In genomic region chr3:39261726-39262125, GRCh38 we compare ENCODE assay signal across 17 cellular contexts. TPM values are rescaled to one million over a fixed set of nuclear protein-coding genes. Genes with fewer than 3 reads are reported as not detected.
DNase-seq lines count a peak whose midpoint lies in the region; ATAC-seq, FAIRE-seq and TF ChIP-seq lines count a peak whose summit lies in the region.
"Had no signal": no experiment of that assay in that cellular context is flagged by ENCODE, and none has a peak within 500 bp of the region (broad histone marks: within the 10 kb centered on the region; RNA-seq: fewer than 3 reads in every experiment).

No MANE protein-coding gene starts in this region.

- H3K27me3 ChIP-seq in psoas muscle (ENCODE audit: insufficient read depth in 3 of 3, low read length in 2 of 3) (no peaks in the 10 kb centered on the region), WERI-Rb-1 (ENCODE audit: insufficient read depth, low read depth, severe bottlenecking) (no peaks in the 10 kb centered on the region)
- H3K27me3 ChIP-seq: MG63 had no signal

- no peak for TF ChIP-seq POLR2A in GM12891 (IDR thresholded peaks at IDR 0.05; ENCODE audit: low read depth, low read length)

- TF ChIP-seq CTCF in CD14-positive monocyte (IDR thresholded peaks at IDR 0.05) (no peak), psoas muscle (IDR thresholded peaks at IDR 0.05) (no peak), WERI-Rb-1 (IDR thresholded peaks at IDR 0.05; ENCODE audit: low read depth, low read length) (no peak)

- H3K9me3 Mint-ChIP-seq in CD14-positive monocyte = peaks cover 0 to 6% (median 0%) of the 10 kb centered on the region in 7 donors
- peaks cover 3 to 7% of the 10 kb centered on the region in 2 donors for H3K9me3 Mint-ChIP-seq in effector memory CD8-positive, alpha-beta T cell

- FAIRE-seq in GM12891 (lab: Jason Lieb, UNC) = no peak
- FAIRE-seq: H1, HepG2, RCC 7860 had no signal

- H3K4me1 Mint-ChIP-seq in CD14-positive monocyte = peaks cover 88% of the 10 kb centered on the region
- H3K4me1 Mint-ChIP-seq in effector memory CD8-positive, alpha-beta T cell (ENCODE audit: low read depth in 2 of 2) = peaks cover 65 to 81% of the 10 kb centered on the region in 2 donors

- intact Hi-C loops in CD14-positive monocyte (cut with micrococcal nuclease) = no loop called here
- intact Hi-C loops in psoas muscle (cut with DNase I) = loop anchor here in 1 of 2 donors (2.0 kb wide), 1 partner anchor 53 kb away; no protein-coding TSS in a partner anchor

- no peak overlapping the region for H3K4me3 ChIP-seq in Jurkat, Clone E6-1 (ENCODE audit: low read length)
- no peak overlapping the region for H3K4me3 ChIP-seq in psoas muscle
- H3K4me3 ChIP-seq in WERI-Rb-1 (ENCODE audit: low read depth, low read length) = no peak overlapping the region
- H3K4me3 ChIP-seq: MG63 had no signal

- ATAC-seq in effector memory CD8-positive, alpha-beta T cell (replicated peaks) = no peak
- ATAC-seq in psoas muscle (peak; percentile 48 to 82 (median 67)), HG03520 (IDR thresholded peaks at IDR 0.05; ENCODE audit: unreplicated experiment) (no peak)

- H3K4me3 Mint-ChIP-seq in CD14-positive monocyte = peak overlapping the region in 1 of 2 donors; percentile 35
- H3K4me3 Mint-ChIP-seq in effector memory CD8-positive, alpha-beta T cell = no peak overlapping the region

- H3K36me3 Mint-ChIP-seq in CD14-positive monocyte = peaks cover 42% of the 10 kb centered on the region in 2 donors
- peaks cover 18% of the 10 kb centered on the region for H3K36me3 Mint-ChIP-seq in effector memory CD8-positive, alpha-beta T cell (ENCODE audit: insufficient read depth)

- H3K27me3 Mint-ChIP-seq in CD14-positive monocyte (ENCODE audit: low read depth in 3 of 3) = no peaks in the 10 kb centered on the region
- H3K27me3 Mint-ChIP-seq in effector memory CD8-positive, alpha-beta T cell = no peaks in the 10 kb centered on the region

- H3K27ac ChIP-seq in psoas muscle (peak overlapping the region; percentile 73), WERI-Rb-1 (no peak overlapping the region)

- H3K27ac Mint-ChIP-seq in CD14-positive monocyte = peak overlapping the region; percentile 93 to 97 (median 95)
- peak overlapping the region; percentile 87 to 88 for H3K27ac Mint-ChIP-seq in effector memory CD8-positive, alpha-beta T cell

- no peaks in the 10 kb centered on the region for H3K9me3 ChIP-seq in psoas muscle
- H3K9me3 ChIP-seq in WERI-Rb-1 (ENCODE audit: severe bottlenecking) = no peaks in the 10 kb centered on the region
- H3K9me3 ChIP-seq: MG63, SK-N-SH had no signal

- DNase-seq in CD14-positive monocyte (ENCODE audit: low spot score) (no peak), psoas muscle (no peak), GM12891 (ENCODE audit: insufficient read length, low spot score) (no peak), WERI-Rb-1 (no peak)
- peak; percentile 67 for DNase-seq in Jurkat, Clone E6-1 (ENCODE audit: low read depth, low spot score)
- no peak for DNase-seq in effector memory CD8-positive, alpha-beta T cell
- DNase-seq: Karpas-422, MG63, NCI-H1694, NCI-H226, NCI-H524 treated with DMSO at 0.1 percent for 48 hours, SK-N-SH had no signal

- H3K4me1 ChIP-seq in psoas muscle = peaks cover 45% of the 10 kb centered on the region

- H3K36me3 ChIP-seq in psoas muscle (ENCODE audit: insufficient read depth in 1 of 2, low read depth in 1 of 2) = no peaks in the 10 kb centered on the region
- no peaks in the 10 kb centered on the region for H3K36me3 ChIP-seq in WERI-Rb-1
- H3K36me3 ChIP-seq: MG63 had no signal

TF ChIP-seq in GM12891, 5 proteins besides CTCF, POLR2A, EP300 and RAD21:
- TF ChIP-seq TAF1 (IDR thresholded peaks at IDR 0.05; ENCODE audit: low read depth, low read length) = no peak
- TF ChIP-seq SPI1 (IDR thresholded peaks at IDR 0.05; ENCODE audit: low read depth, low read length) = no peak
- TF ChIP-seq POLR2AphosphoS5 (IDR thresholded peaks at IDR 0.05; ENCODE audit: low read depth, low read length) = no peak
- no peak for TF ChIP-seq PAX5 (IDR thresholded peaks at IDR 0.05; ENCODE audit: insufficient read depth, low read length, severe bottlenecking)
- TF ChIP-seq POU2F2 (IDR thresholded peaks at IDR 0.05; ENCODE audit: low read depth, low read length) = no peak

RNA-seq across cellular contexts. Expression of gene CX3CR1, which starts 18.1 kb away (rescaled TPM):
- polyA plus RNA-seq in CD14-positive monocyte (100 to 1,000 TPM; 184 to 405 TPM), psoas muscle (under 1 TPM; 0.03 to 0.26 (median 0.12) TPM)
- not detected for polyA plus RNA-seq in Jurkat, Clone E6-1 (2012; ENCODE audit: insufficient read depth, insufficient read length)
- 1 to 10 TPM in 2 of 4 donors, under 1 TPM in 2; 0.55 to 1.9 (median 1.3) TPM for total RNA-seq in psoas muscle
- polyA plus RNA-seq in GM12891 (2012; ENCODE audit: low read depth, missing spikeins) = 0.10 TPM
- total RNA-seq: A673, H1, HepG2 had no signal
- polyA plus RNA-seq: HepG2, SK-N-SH had no signal

Comparison
In these comparisons a context has a peak if more than half of its experiments do, and no peak if none do; other contexts are left out.
1. ATAC-seq: peak in psoas muscle (4 of 4); none in effector memory CD8-positive, alpha-beta T cell (single experiment) and HG03520 (single experiment).
2. RNA of gene CX3CR1, which starts 18.1 kb away (polyA plus RNA-seq): 184 to 405 TPM in CD14-positive monocyte; 0.03 to 0.26 TPM in psoas muscle; every median in the first group is over 100 times any median in the second.